1 cellular context compared by ENCODE assay signal in genomic region chr16:56852401-56852730, GRCh38.
TF ChIP-seq lines count a peak whose summit lies in the region.

No MANE protein-coding gene starts in this region.

TF ChIP-seq in GM23338, 12 proteins besides CTCF, POLR2A, EP300 and RAD21 (continued from another document):
- TF ChIP-seq ZNF462 (CRISPR knock-in tag; IDR thresholded peaks at IDR 0.05) (no peak), STAT1 (IDR thresholded peaks at IDR 0.05; ENCODE audit: unreplicated experiment) (no peak), CREB1 (CRISPR knock-in tag; IDR thresholded peaks at IDR 0.05; ENCODE audit: low read depth) (no peak)
